In genomic region chr7:30918676-30919075, GRCh38 we compare ENCODE assay signal across 23 cellular contexts. TPM values are rescaled to one million over a fixed set of nuclear protein-coding genes. Genes with fewer than 3 reads are reported as not detected.
A peak's percentile ranks its signal among the peaks of the same experiment; 100 is the strongest.
DNase-seq lines count a peak whose midpoint lies in the region; ATAC-seq and TF ChIP-seq lines count a peak whose summit lies in the region.
"Had no signal": no experiment of that assay in that cellular context is flagged by ENCODE, and none has a peak within 500 bp of the region (broad histone marks: within the 10 kb centered on the region; RNA-seq: fewer than 3 reads in every experiment).

No MANE protein-coding gene starts in this region.

- H4K12ac ChIP-seq in trophoblast cell (ENCODE audit: low read depth, low read length) = no peak overlapping the region

- H2BK12ac ChIP-seq in trophoblast cell (ENCODE audit: low read length) = no peak overlapping the region

- no peak overlapping the region for H4K8ac ChIP-seq in trophoblast cell (ENCODE audit: low read depth, low read length)

- no peak overlapping the region for H3K4me3 Mint-ChIP-seq in endodermal cell
- H3K4me3 Mint-ChIP-seq in activated naive CD8-positive, alpha-beta T cell treated with anti-CD3 and anti-CD28 coated beads, Interleukin-2, amount 50 U/mL, for 24 hours = no peak overlapping the region
- H3K4me3 Mint-ChIP-seq in activated CD4-positive, alpha-beta memory T cell treated with anti-CD3 and anti-CD28 coated beads for 36 hours = no peak overlapping the region
- H3K4me3 Mint-ChIP-seq: memory B cell, natural killer cell had no signal

- no peak overlapping the region for H3K9ac ChIP-seq in endodermal cell (ENCODE audit: extremely low read depth, low read length, poor library complexity, severe bottlenecking)
- no peak overlapping the region for H3K9ac ChIP-seq in trophoblast cell (ENCODE audit: low read length)

- intact Hi-C loops in activated CD4-positive, alpha-beta memory T cell treated with anti-CD3 and anti-CD28 coated beads for 36 hours (cut with micrococcal nuclease) = no loop called here

- H2AK5ac ChIP-seq in trophoblast cell (ENCODE audit: low read length) = no peak overlapping the region

- peak; percentile 39 for TF ChIP-seq CTCF in endodermal cell (conservative IDR thresholded peaks at IDR 0.05)
- no peak for TF ChIP-seq CTCF in right atrium auricular region (IDR thresholded peaks at IDR 0.05)
- no peak for TF ChIP-seq CTCF in upper lobe of left lung (IDR thresholded peaks at IDR 0.05)

- H3K9me3 ChIP-seq in endodermal cell (ENCODE audit: control insufficient read depth, low read length) = no peaks in the 10 kb centered on the region
- no peaks in the 10 kb centered on the region for H3K9me3 ChIP-seq in right atrium auricular region
- H3K9me3 ChIP-seq in trophoblast cell (ENCODE audit: insufficient read depth, low read depth, low read length) = peaks cover under 1% of the 10 kb centered on the region
- no peaks in the 10 kb centered on the region for H3K9me3 ChIP-seq in upper lobe of left lung

- WGBS in endodermal cell (ENCODE audit: insufficient coverage in 1 of 2, insufficient read length in 1 of 2), 2 experiments = 84 to 94% methylated on average over 3 to 4 of the region's 4 CpGs
- WGBS in trophoblast cell (ENCODE audit: extremely low coverage, insufficient coverage, insufficient read length) = no CpG with 5 or more reads among the region's 4 CpGs
- 60 to 77% methylated on average over 1 to 4 of the region's 4 CpGs for WGBS in upper lobe of left lung, 2 donors

- TF ChIP-seq POLR2A in upper lobe of left lung (IDR thresholded peaks at IDR 0.05) = no peak

- no peaks in the 10 kb centered on the region for H3K9me3 Mint-ChIP-seq in endodermal cell
- H3K9me3 Mint-ChIP-seq in activated naive CD8-positive, alpha-beta T cell treated with anti-CD3 and anti-CD28 coated beads, Interleukin-2, amount 50 U/mL, for 24 hours = no peaks in the 10 kb centered on the region
- no peaks in the 10 kb centered on the region for H3K9me3 Mint-ChIP-seq in activated CD4-positive, alpha-beta memory T cell treated with anti-CD3 and anti-CD28 coated beads for 36 hours
- H3K9me3 Mint-ChIP-seq: memory B cell, natural killer cell had no signal

- H3K4ac ChIP-seq in trophoblast cell (ENCODE audit: low read depth, low read length) = no peak overlapping the region

- no peak overlapping the region for H3K18ac ChIP-seq in trophoblast cell (ENCODE audit: low read length)

- H3K23ac ChIP-seq in trophoblast cell (ENCODE audit: low read length) = no peak overlapping the region

- H3K36me3 Mint-ChIP-seq in endodermal cell (ENCODE audit: low read depth) = no peaks in the 10 kb centered on the region
- H3K36me3 Mint-ChIP-seq in activated naive CD8-positive, alpha-beta T cell treated with anti-CD3 and anti-CD28 coated beads, Interleukin-2, amount 50 U/mL, for 24 hours (ENCODE audit: low read depth) = no peaks in the 10 kb centered on the region
- no peaks in the 10 kb centered on the region for H3K36me3 Mint-ChIP-seq in activated CD4-positive, alpha-beta memory T cell treated with anti-CD3 and anti-CD28 coated beads for 36 hours
- H3K36me3 Mint-ChIP-seq: memory B cell, natural killer cell had no signal

- peaks cover 2% of the 10 kb centered on the region for H3K79me1 ChIP-seq in trophoblast cell (ENCODE audit: low read length)

- H3K27ac ChIP-seq in endodermal cell (ENCODE audit: low read depth, low read length) (no peak overlapping the region), right atrium auricular region (peak overlapping the region; percentile 84 to 94), trophoblast cell (ENCODE audit: low read depth, low read length) (no peak overlapping the region), upper lobe of left lung (peak overlapping the region; percentile 9 to 89 (median 63))
- H3K27ac ChIP-seq: RWPE1 had no signal

- H3K27me3 ChIP-seq in endodermal cell (ENCODE audit: control insufficient read depth, insufficient read depth, low read length, poor library complexity, severe bottlenecking) = no peaks in the 10 kb centered on the region
- H3K27me3 ChIP-seq in right atrium auricular region = no peaks in the 10 kb centered on the region
- H3K27me3 ChIP-seq in trophoblast cell (ENCODE audit: insufficient read depth, low read length) = no peaks in the 10 kb centered on the region
- H3K27me3 ChIP-seq in upper lobe of left lung = no peaks in the 10 kb centered on the region

- no peak overlapping the region for H2BK5ac ChIP-seq in trophoblast cell (ENCODE audit: low read depth, low read length, poor library complexity)

- DNase-seq in endodermal cell (peak; percentile 53), right atrium auricular region (ENCODE audit: low spot score) (no peak), trophoblast cell (no peak), upper lobe of left lung (peak in 1 of 2 donors; percentile 20)
- DNase-seq in activated naive CD8-positive, alpha-beta T cell treated with anti-CD3 and anti-CD28 coated beads, Interleukin-2, amount 50 U/mL, for 24 hours = no peak
- no peak for DNase-seq in activated CD4-positive, alpha-beta memory T cell treated with anti-CD3 and anti-CD28 coated beads for 36 hours
- DNase-seq: activated naive CD4-positive, alpha-beta T cell; activated T-cell treated with anti-CD3 and anti-CD28 coated beads for 4 hours; DND-41; natural killer cell; NCI-H1436; NCI-H226; NK-92 treated with Interleukin-12 subunit alpha and Interleukin-12 subunit beta, amount 100 ng/mL, for 24 hours; stimulated activated CD4-positive, alpha-beta T cell treated with anti-CD3 and anti-CD28 coated beads, Interleukin-15, amount 100 ng/mL, for 24 hours; stimulated activated naive CD4-positive, alpha-beta T cell treated with Interleukin-2 at 50 U/mL for 16 hours; SW 1271 had no signal

- no peak for ATAC-seq in upper lobe of left lung (ENCODE audit: low FRiP score in 2 of 2)
- no peak for ATAC-seq in activated naive CD8-positive, alpha-beta T cell treated with anti-CD3 and anti-CD28 coated beads, Interleukin-2, amount 50 U/mL, for 24 hours
- ATAC-seq in GM18868 (IDR thresholded peaks at IDR 0.05; ENCODE audit: unreplicated experiment) = no peak
- no peak for ATAC-seq in HG03460 (IDR thresholded peaks at IDR 0.05; ENCODE audit: unreplicated experiment)
- ATAC-seq: natural killer cell had no signal

- CTCF ChIA-PET in activated CD4-positive, alpha-beta memory T cell treated with anti-CD3 and anti-CD28 coated beads for 36 hours (lab: Charles Lee) = no interaction called here

- no peaks in the 10 kb centered on the region for H3K79me2 ChIP-seq in trophoblast cell (ENCODE audit: control insufficient read depth, insufficient read depth, low read length, poor library complexity)

- TF ChIP-seq EP300 in upper lobe of left lung (IDR thresholded peaks at IDR 0.05) = no peak

- no peak overlapping the region for H3K27ac Mint-ChIP-seq in endodermal cell
- no peak overlapping the region for H3K27ac Mint-ChIP-seq in activated naive CD8-positive, alpha-beta T cell treated with anti-CD3 and anti-CD28 coated beads, Interleukin-2, amount 50 U/mL, for 24 hours
- no peak overlapping the region for H3K27ac Mint-ChIP-seq in activated CD4-positive, alpha-beta memory T cell treated with anti-CD3 and anti-CD28 coated beads for 36 hours
- H3K27ac Mint-ChIP-seq: memory B cell, natural killer cell had no signal

- H3K36me3 ChIP-seq in endodermal cell (ENCODE audit: control insufficient read depth, insufficient read depth, low read length) = no peaks in the 10 kb centered on the region
- H3K36me3 ChIP-seq in right atrium auricular region = peaks cover 13% of the 10 kb centered on the region
- no peaks in the 10 kb centered on the region for H3K36me3 ChIP-seq in trophoblast cell (ENCODE audit: control insufficient read depth in 1 of 2, insufficient read depth in 2 of 2, low read length in 2 of 2)
- H3K36me3 ChIP-seq in upper lobe of left lung = peaks cover 10 to 53% (median 28%) of the 10 kb centered on the region in 4 donors

- peak overlapping the region; percentile 25 for H4K91ac ChIP-seq in trophoblast cell (ENCODE audit: low read depth, low read length)

- POLR2A ChIA-PET in activated CD4-positive, alpha-beta memory T cell treated with anti-CD3 and anti-CD28 coated beads for 36 hours (lab: Charles Lee) = no interaction called here

- H3K4me2 ChIP-seq in trophoblast cell (ENCODE audit: low read length) = no peak overlapping the region

- H3K14ac ChIP-seq in trophoblast cell (ENCODE audit: low read length) = no peak overlapping the region

- no peaks in the 10 kb centered on the region for H3K27me3 Mint-ChIP-seq in endodermal cell (ENCODE audit: insufficient read depth)
- no peaks in the 10 kb centered on the region for H3K27me3 Mint-ChIP-seq in activated naive CD8-positive, alpha-beta T cell treated with anti-CD3 and anti-CD28 coated beads, Interleukin-2, amount 50 U/mL, for 24 hours
- H3K27me3 Mint-ChIP-seq in activated CD4-positive, alpha-beta memory T cell treated with anti-CD3 and anti-CD28 coated beads for 36 hours = no peaks in the 10 kb centered on the region

- H3K4me1 ChIP-seq in endodermal cell (ENCODE audit: control insufficient read depth, insufficient read depth, low read length) = peaks cover 11% of the 10 kb centered on the region
- peaks cover 0 to 96% of the 10 kb centered on the region in 2 donors for H3K4me1 ChIP-seq in right atrium auricular region
- H3K4me1 ChIP-seq in trophoblast cell (ENCODE audit: control insufficient read depth in 1 of 2, insufficient read depth in 2 of 2, low read length in 2 of 2) = peaks cover 9 to 11% of the 10 kb centered on the region in 2 experiments
- H3K4me1 ChIP-seq in upper lobe of left lung = peaks cover 62 to 73% (median 64%) of the 10 kb centered on the region in 4 donors

- no peak overlapping the region for H2BK120ac ChIP-seq in trophoblast cell (ENCODE audit: insufficient read depth, low read length, poor library complexity)

- peaks cover 10% of the 10 kb centered on the region for H3K4me1 Mint-ChIP-seq in endodermal cell
- no peaks in the 10 kb centered on the region for H3K4me1 Mint-ChIP-seq in activated naive CD8-positive, alpha-beta T cell treated with anti-CD3 and anti-CD28 coated beads, Interleukin-2, amount 50 U/mL, for 24 hours
- H3K4me1 Mint-ChIP-seq in activated CD4-positive, alpha-beta memory T cell treated with anti-CD3 and anti-CD28 coated beads for 36 hours (ENCODE audit: low read depth) = no peaks in the 10 kb centered on the region
- H3K4me1 Mint-ChIP-seq: memory B cell, natural killer cell had no signal

- no peak overlapping the region for H3K4me3 ChIP-seq in endodermal cell (ENCODE audit: low read length)
- H3K4me3 ChIP-seq in right atrium auricular region = no peak overlapping the region
- H3K4me3 ChIP-seq in trophoblast cell (ENCODE audit: low read depth, low read length) = no peak overlapping the region
- peak overlapping the region in 1 of 4 donors; percentile 70 for H3K4me3 ChIP-seq in upper lobe of left lung

- no peak overlapping the region for H2AFZ ChIP-seq in trophoblast cell (ENCODE audit: insufficient read depth, low read length, poor library complexity)

RNA-seq across cellular contexts. Expression of gene AQP1, which starts 7.0 kb away (rescaled TPM):
- under 1 TPM; 0.26 to 0.91 TPM for total RNA-seq in endodermal cell
- 1.3 TPM for polyA plus RNA-seq in endodermal cell (2013, experiment 1 of 2)
- 1.3 TPM for polyA plus RNA-seq in endodermal cell (2013, experiment 2 of 2)
- 100 to 1,000 TPM; 353 to 517 TPM for total RNA-seq in right atrium auricular region
- 31.8 and 35.6 TPM in 2 replicates for polyA plus RNA-seq in trophoblast cell (2013)
- 1,000 to 10,000 TPM in 1 of 6 donors, 100 to 1,000 TPM in 5; 113 to 1,228 (median 802) TPM for total RNA-seq in upper lobe of left lung
- total RNA-seq in activated CD4-positive, alpha-beta memory T cell treated with anti-CD3 and anti-CD28 coated beads for 36 hours = under 1 TPM; 0.36 to 0.62 TPM

RNA-seq across cellular contexts. Expression of gene GHRHR, which starts 45.1 kb away (rescaled TPM):
- total RNA-seq in endodermal cell (not detected), right atrium auricular region (not detected), upper lobe of left lung (1 to 10 TPM in 2 of 6 donors, under 1 TPM in 2, not detected in 2; 0.67 to 3.1 (median 1.1) TPM)
- not detected for polyA plus RNA-seq in endodermal cell (2013, experiment 1 of 2)
- not detected for polyA plus RNA-seq in endodermal cell (2013, experiment 2 of 2)
- polyA plus RNA-seq in trophoblast cell (2013) = 0.31 and 0.79 TPM in 2 replicates
- not detected for total RNA-seq in activated CD4-positive, alpha-beta memory T cell treated with anti-CD3 and anti-CD28 coated beads for 36 hours
- total RNA-seq: endothelial cell of umbilical vein, frontal cortex, HT-29, natural killer cell had no signal
- polyA plus RNA-seq: endothelial cell of umbilical vein had no signal

Comparison
In these comparisons a context has a peak if more than half of its experiments do, and no peak if none do; other contexts are left out.
1. H3K27ac ChIP-seq: peak in right atrium auricular region (2 of 2) and upper lobe of left lung (4 of 4); none in endodermal cell (single experiment) and trophoblast cell (single experiment).
2. RNA of gene AQP1, which starts 7.0 kb away (total RNA-seq): 113 to 1,228 TPM in upper lobe of left lung and 353 to 517 TPM in right atrium auricular region; 0.26 to 0.91 TPM in endodermal cell and 0.36 to 0.62 TPM in activated CD4-positive, alpha-beta memory T cell treated with anti-CD3 and anti-CD28 coated beads for 36 hours; every median in the first group is over 10 times any median in the second.